26 cellular contexts compared by ENCODE assay signal in genomic region chr22:25692392-25692791, GRCh38. TPM values are rescaled to one million over a fixed set of nuclear protein-coding genes. Genes with fewer than 3 reads are reported as not detected.
DNase-seq lines count a peak whose midpoint lies in the region; ATAC-seq and TF ChIP-seq lines count a peak whose summit lies in the region.
"Had no signal": no experiment of that assay in that cellular context is flagged by ENCODE, and none has a peak within 500 bp of the region (broad histone marks: within the 10 kb centered on the region; RNA-seq: fewer than 3 reads in every experiment).

No MANE protein-coding gene starts in this region.

- intact Hi-C loops in psoas muscle (cut with DNase I) = no loop called here
- intact Hi-C loops in testis (cut with DNase I; ENCODE audit: low total_unique reads) = no loop called here

- H3K9me3 Mint-ChIP-seq in brain (no peaks in the 10 kb centered on the region), mesothelial cell of epicardium (no peaks in the 10 kb centered on the region)
- H3K9me3 Mint-ChIP-seq: CD4-positive, alpha-beta memory T cell; GM23338; H9 had no signal

- H3K27me3 Mint-ChIP-seq in brain = no peaks in the 10 kb centered on the region
- no peaks in the 10 kb centered on the region for H3K27me3 Mint-ChIP-seq in mesothelial cell of epicardium (ENCODE audit: low read depth)
- H3K27me3 Mint-ChIP-seq: CD4-positive, alpha-beta memory T cell had no signal

- H3K4me3 Mint-ChIP-seq in brain = peak overlapping the region in 1 of 5 experiments; percentile 31
- no peak overlapping the region for H3K4me3 Mint-ChIP-seq in mesothelial cell of epicardium
- H3K4me3 Mint-ChIP-seq: CD4-positive, alpha-beta memory T cell; GM23338; H9 had no signal

- DNase-seq in SJCRH30 (peak; percentile 82 to 91), mesothelial cell of epicardium (ENCODE audit: low spot score in 2 of 2, unreplicated experiment in 2 of 2) (no peak), psoas muscle (no peak), NCI-H345 (lab: John Stamatoyannopoulos, UW) (no peak), testis (no peak), NCI-H1417 treated with DMSO at 0.1 percent for 48 hours (lab: John Stamatoyannopoulos, UW) (no peak)
- DNase-seq in activated CD4-positive, CD25-positive, alpha-beta regulatory T cell treated with anti-CD3 and anti-CD28 coated beads, Interleukin-2, amount 50 U/mL, for 72 hours = no peak
- DNase-seq: C1 segment of cervical spinal cord; Caco-2; CD4-positive, alpha-beta memory T cell; H9; IMR-90; KG1; NCI-H1048; NCI-H1417; NCI-H1694 treated with DMSO at 0.1 percent for 48 hours; NCI-H2081; NCI-H2227 treated with DMSO at 0.1 percent for 48 hours; NCI-H510A; NCI-H69; RPMI8226; SHP77 had no signal

- H3K36me3 Mint-ChIP-seq in brain (peaks cover 58% of the 10 kb centered on the region), mesothelial cell of epicardium (peaks cover 5% of the 10 kb centered on the region)

- H3K4me3 ChIP-seq in SJCRH30 (no peak overlapping the region), psoas muscle (no peak overlapping the region), testis (no peak overlapping the region)
- H3K4me3 ChIP-seq: GM12878, GM23338 had no signal

- H3K36me3 ChIP-seq in SJCRH30 (peaks cover 82% of the 10 kb centered on the region), psoas muscle (ENCODE audit: insufficient read depth in 1 of 2, low read depth in 1 of 2) (no peaks in the 10 kb centered on the region), testis (ENCODE audit: low read depth, missing control alignments) (no peaks in the 10 kb centered on the region)

- peak; percentile 62 to 85 (median 78) for ATAC-seq in psoas muscle
- ATAC-seq: GM12878, GM23338 had no signal

- H3K27me3 ChIP-seq in SJCRH30 = no peaks in the 10 kb centered on the region
- H3K27me3 ChIP-seq in psoas muscle (ENCODE audit: insufficient read depth in 3 of 3, low read length in 2 of 3) = no peaks in the 10 kb centered on the region
- H3K27me3 ChIP-seq in testis = no peaks in the 10 kb centered on the region

- H3K27ac Mint-ChIP-seq in brain (peak overlapping the region in 4 of 5 experiments; percentile 11 to 93 (median 60)), mesothelial cell of epicardium (peak overlapping the region; percentile 48)
- H3K27ac Mint-ChIP-seq: CD4-positive, alpha-beta memory T cell; GM23338; H9 had no signal

- TF ChIP-seq POLR2A in testis (IDR thresholded peaks at IDR 0.05) = no peak

- H3K4me1 ChIP-seq in SJCRH30 (peaks cover 40% of the 10 kb centered on the region), psoas muscle (peaks cover 21% of the 10 kb centered on the region), testis (no peaks in the 10 kb centered on the region)
- H3K4me1 ChIP-seq: Caco-2 had no signal

- TF ChIP-seq CTCF in brain (conservative IDR thresholded peaks at IDR 0.05) = no peak
- no peak for TF ChIP-seq CTCF in mesothelial cell of epicardium (IDR thresholded peaks at IDR 0.05; ENCODE audit: unreplicated experiment)
- no peak for TF ChIP-seq CTCF in psoas muscle (IDR thresholded peaks at IDR 0.05)
- no peak for TF ChIP-seq CTCF in testis (IDR thresholded peaks at IDR 0.05)

- H3K27ac ChIP-seq in SJCRH30 (peak overlapping the region; percentile 66), psoas muscle (peak overlapping the region; percentile 30), testis (no peak overlapping the region)

- H3K9me3 ChIP-seq in SJCRH30 (replicated peaks) = no peaks in the 10 kb centered on the region
- H3K9me3 ChIP-seq in psoas muscle = no peaks in the 10 kb centered on the region
- no peaks in the 10 kb centered on the region for H3K9me3 ChIP-seq in testis
- H3K9me3 ChIP-seq: Caco-2 had no signal

- 29 to 45% (median 32%) methylated on average over 6 of the region's 6 CpGs for WGBS in psoas muscle, 3 donors
- WGBS in testis, 2 donors = 90 to 97% methylated on average over 6 of the region's 6 CpGs

- H3K4me1 Mint-ChIP-seq in brain (peaks cover 52% of the 10 kb centered on the region), mesothelial cell of epicardium (peaks cover 25% of the 10 kb centered on the region)
- H3K4me1 Mint-ChIP-seq: CD4-positive, alpha-beta memory T cell had no signal

RNA-seq across cellular contexts. Expression of gene MYO18B, which starts 49.6 kb away (rescaled TPM):
- 32.4 and 40.6 TPM in 2 replicates for total RNA-seq in SJCRH30 (2014; rRNA removed; shearing (Covaris generic))
- 2.6 TPM for polyA plus RNA-seq in brain (ENCODE audit: insufficient read depth, low read depth, low replicate concordance)
- 0.04 to 0.09 TPM (median 0.07 TPM) in 3 replicates for total RNA-seq in mesothelial cell of epicardium
- 100 to 1,000 TPM; 273 to 434 (median 349) TPM for total RNA-seq in psoas muscle
- 100 to 1,000 TPM in 2 of 3 donors, 10 to 100 TPM in 1; 79.3 to 224 (median 109) TPM for polyA plus RNA-seq in psoas muscle
- 10 to 100 TPM; 23.6 to 28.6 TPM for total RNA-seq in testis
- 40.3 TPM for polyA plus RNA-seq in testis (ENCODE audit: insufficient read depth, low read depth, low replicate concordance)
- total RNA-seq: A673 had no signal
- polyA plus RNA-seq: IMR-90 had no signal

Comparison
In these comparisons a context has a peak if more than half of its experiments do, and no peak if none do; other contexts are left out.
1. DNase-seq: peak in SJCRH30 (2 of 2); none in mesothelial cell of epicardium (0 of 2), psoas muscle (0 of 2), NCI-H345 (single experiment), testis (single experiment), NCI-H1417 treated with DMSO at 0.1 percent for 48 hours (single experiment) and activated CD4-positive, CD25-positive, alpha-beta regulatory T cell treated with anti-CD3 and anti-CD28 coated beads, Interleukin-2, amount 50 U/mL, for 72 hours (single experiment).
2. H3K27ac ChIP-seq: peak in SJCRH30 (single experiment) and psoas muscle (single experiment); none in testis (0 of 2).
3. RNA of gene MYO18B, which starts 49.6 kb away (total RNA-seq): 273 to 434 TPM in psoas muscle, 32.4 to 40.6 TPM in SJCRH30 and 23.6 to 28.6 TPM in testis; 0.04 to 0.09 TPM in mesothelial cell of epicardium; every median in the first group is over 10 times any median in the second.